19 cellular contexts compared by ENCODE assay signal in genomic region chr2:70735065-70735464, GRCh38. TPM values are rescaled to one million over a fixed set of nuclear protein-coding genes. Genes with fewer than 3 reads are reported as not detected.
A peak's percentile ranks its signal among the peaks of the same experiment; 100 is the strongest.
DNase-seq lines count a peak whose midpoint lies in the region; ATAC-seq and TF ChIP-seq lines count a peak whose summit lies in the region.
"Had no signal": no experiment of that assay in that cellular context is flagged by ENCODE, and none has a peak within 500 bp of the region (broad histone marks: within the 10 kb centered on the region; RNA-seq: fewer than 3 reads in every experiment).

No MANE protein-coding gene starts in this region.

- peak; percentile 59 for ATAC-seq in stimulated activated naive CD8-positive, alpha-beta T cell treated with anti-CD3 and anti-CD28 coated beads, Interleukin-15, amount 100 ng/mL, for 72 hours
- no peak for ATAC-seq in stimulated activated naive CD8-positive, alpha-beta T cell treated with anti-CD3 and anti-CD28 coated beads, Interleukin-15, Interleukin-2, amounts not matched to agents 100 U/mL and 50 U/mL, for 24 hours
- ATAC-seq in foreskin keratinocyte (no peak), GM19467 (IDR thresholded peaks at IDR 0.05; ENCODE audit: unreplicated experiment) (no peak)
- ATAC-seq: Panc1 had no signal

- no peak overlapping the region for H3K4me3 Mint-ChIP-seq in stimulated activated naive CD8-positive, alpha-beta T cell treated with anti-CD3 and anti-CD28 coated beads, Interleukin-15, amount 100 ng/mL, for 72 hours
- no peak overlapping the region for H3K4me3 Mint-ChIP-seq in activated naive CD4-positive, alpha-beta T cell treated with anti-CD3 and anti-CD28 coated beads for 36 hours
- H3K4me3 Mint-ChIP-seq: CD4-positive, alpha-beta T cell had no signal

- H3K4me1 Mint-ChIP-seq in stimulated activated naive CD8-positive, alpha-beta T cell treated with anti-CD3 and anti-CD28 coated beads, Interleukin-15, amount 100 ng/mL, for 72 hours, result peaks cover 13% of the 10 kb centered on the region
- peaks cover 11% of the 10 kb centered on the region for H3K4me1 Mint-ChIP-seq in activated naive CD4-positive, alpha-beta T cell treated with anti-CD3 and anti-CD28 coated beads for 36 hours (ENCODE audit: low read depth)

- H3K27ac Mint-ChIP-seq in stimulated activated naive CD8-positive, alpha-beta T cell treated with anti-CD3 and anti-CD28 coated beads, Interleukin-15, amount 100 ng/mL, for 72 hours, result no peak overlapping the region
- no peak overlapping the region for H3K27ac Mint-ChIP-seq in activated naive CD4-positive, alpha-beta T cell treated with anti-CD3 and anti-CD28 coated beads for 36 hours
- H3K27ac Mint-ChIP-seq: CD4-positive, alpha-beta T cell had no signal

- H3K9me3 ChIP-seq in HUES64 (ENCODE audit: insufficient read depth, low read depth, low read length) (no peaks in the 10 kb centered on the region), iPS-18a (ENCODE audit: control insufficient read depth, low read depth, low read length) (no peaks in the 10 kb centered on the region)

- H3K27ac ChIP-seq in HUES64 (ENCODE audit: low read depth, low read length) (peak overlapping the region; percentile 69; the same call in 1 of the 2 replicates), iPS-18a (ENCODE audit: low read length) (peak overlapping the region; percentile 12), foreskin keratinocyte (no peak overlapping the region)
- H3K27ac ChIP-seq: GM23248, KMS-11 had no signal

- H3K4me1 ChIP-seq in HUES64 (ENCODE audit: insufficient read depth, low read length), result peaks cover 52% of the 10 kb centered on the region
- H3K4me1 ChIP-seq in iPS-18a (ENCODE audit: control insufficient read depth, low read depth, low read length), result peaks cover 52% of the 10 kb centered on the region
- H3K4me1 ChIP-seq in foreskin keratinocyte, result peaks cover 14% of the 10 kb centered on the region

- H3K9ac ChIP-seq in HUES64 (ENCODE audit: low read depth, low read length) (peak overlapping the region; percentile 27; the same call in 1 of the 2 replicates), iPS-18a (ENCODE audit: low read length) (peak overlapping the region; percentile 7)
- H3K9ac ChIP-seq: GM23248, KMS-11 had no signal

- intact Hi-C loops in activated naive CD4-positive, alpha-beta T cell treated with anti-CD3 and anti-CD28 coated beads for 36 hours (cut with micrococcal nuclease), result loop anchor here (1.0 kb wide), 1 partner anchor 31 kb away; no protein-coding TSS in a partner anchor

- H3K9me3 Mint-ChIP-seq in stimulated activated naive CD8-positive, alpha-beta T cell treated with anti-CD3 and anti-CD28 coated beads, Interleukin-15, amount 100 ng/mL, for 72 hours, result peaks cover 0 to 3% of the 10 kb centered on the region in 2 donors
- H3K9me3 Mint-ChIP-seq in activated naive CD4-positive, alpha-beta T cell treated with anti-CD3 and anti-CD28 coated beads for 36 hours, result peaks cover 5% of the 10 kb centered on the region

- WGBS in HUES64, result 6% methylated on average over 1 of the region's 2 CpGs

- H3K27me3 ChIP-seq in HUES64 (ENCODE audit: insufficient read depth, low read length), result no peaks in the 10 kb centered on the region
- H3K27me3 ChIP-seq in iPS-18a (ENCODE audit: control insufficient read depth, insufficient read depth, low read length), result no peaks in the 10 kb centered on the region
- H3K27me3 ChIP-seq in foreskin keratinocyte, result peaks cover 6% of the 10 kb centered on the region

- no peak for TF ChIP-seq CTCF in foreskin keratinocyte (conservative IDR thresholded peaks at IDR 0.05)

- peak overlapping the region; percentile 28 for H3K4me3 ChIP-seq in HUES64 (ENCODE audit: low read length)
- peak overlapping the region; percentile 31 for H3K4me3 ChIP-seq in iPS-18a (ENCODE audit: low read length)
- H3K4me3 ChIP-seq: GM23248 had no signal

- CTCF ChIA-PET in activated naive CD4-positive, alpha-beta T cell treated with anti-CD3 and anti-CD28 coated beads for 36 hours (lab: Charles Lee), result no interaction called here

- no peaks in the 10 kb centered on the region for H3K27me3 Mint-ChIP-seq in stimulated activated naive CD8-positive, alpha-beta T cell treated with anti-CD3 and anti-CD28 coated beads, Interleukin-15, amount 100 ng/mL, for 72 hours
- H3K27me3 Mint-ChIP-seq in activated naive CD4-positive, alpha-beta T cell treated with anti-CD3 and anti-CD28 coated beads for 36 hours (ENCODE audit: low read depth), result no peaks in the 10 kb centered on the region
- H3K27me3 Mint-ChIP-seq: CD4-positive, alpha-beta T cell had no signal

- H3K36me3 ChIP-seq in HUES64 (ENCODE audit: insufficient read depth, low read length), result no peaks in the 10 kb centered on the region
- no peaks in the 10 kb centered on the region for H3K36me3 ChIP-seq in iPS-18a (ENCODE audit: control insufficient read depth, low read depth, low read length)

- DNase-seq in stimulated activated naive CD8-positive, alpha-beta T cell treated with anti-CD3 and anti-CD28 coated beads, Interleukin-15, amount 100 ng/mL, for 72 hours, result no peak
- DNase-seq in stimulated activated naive CD8-positive, alpha-beta T cell treated with anti-CD3 and anti-CD28 coated beads, Interleukin-15, Interleukin-2, amounts not matched to agents 100 U/mL and 50 U/mL, for 24 hours, result no peak
- no peak for DNase-seq in foreskin keratinocyte
- no peak for DNase-seq in activated naive CD4-positive, alpha-beta T cell treated with anti-CD3 and anti-CD28 coated beads for 36 hours
- DNase-seq: ACHN; AML-193; CD4-positive, alpha-beta T cell; GM23248; NCI-H1048; NCI-H1436 treated with DMSO at 0.1 percent for 48 hours; NCI-H2081; NCI-H82 had no signal

- H3K36me3 Mint-ChIP-seq in activated naive CD4-positive, alpha-beta T cell treated with anti-CD3 and anti-CD28 coated beads for 36 hours (ENCODE audit: low read depth), result peaks cover 4% of the 10 kb centered on the region

RNA-seq across cellular contexts. Expression of gene ADD2, which starts 32.9 kb away (rescaled TPM):
- polyA plus RNA-seq in HUES64 (2013, experiment 1 of 2), result 84.4 TPM
- 88.1 TPM for polyA plus RNA-seq in HUES64 (2013, experiment 2 of 2)
- total RNA-seq in foreskin keratinocyte, result 0.18 and 1.8 TPM in 2 replicates
- polyA plus RNA-seq in foreskin keratinocyte, result 0.07 and 0.87 TPM in 2 replicates
- total RNA-seq in activated naive CD4-positive, alpha-beta T cell treated with anti-CD3 and anti-CD28 coated beads for 36 hours, result 10 to 100 TPM; 42.9 to 46.2 TPM
- total RNA-seq: GM23248 had no signal
- polyA plus RNA-seq: GM23248 had no signal

RNA-seq across cellular contexts. Expression of gene FIGLA, which starts 55.4 kb away (rescaled TPM):
- polyA plus RNA-seq in HUES64 (2013, experiment 1 of 2), result not detected
- not detected for polyA plus RNA-seq in HUES64 (2013, experiment 2 of 2)
- not detected in 2 replicates for total RNA-seq in foreskin keratinocyte
- polyA plus RNA-seq in foreskin keratinocyte, result not detected in 2 replicates
- total RNA-seq in activated naive CD4-positive, alpha-beta T cell treated with anti-CD3 and anti-CD28 coated beads for 36 hours, result not detected
- total RNA-seq: CD4-positive, alpha-beta T cell; GM23248; M059J; NCI-H460 had no signal
- polyA plus RNA-seq: GM23248 had no signal

Comparison
In these comparisons a context has a peak if more than half of its experiments do, and no peak if none do; other contexts are left out.
1. RNA of gene ADD2, which starts 32.9 kb away (total RNA-seq): 42.9 to 46.2 TPM in activated naive CD4-positive, alpha-beta T cell treated with anti-CD3 and anti-CD28 coated beads for 36 hours; 0.18 to 1.8 TPM in foreskin keratinocyte; every median in the first group is over 10 times any median in the second.